16 cellular contexts compared by ENCODE assay signal in the genomic region with DNA sequence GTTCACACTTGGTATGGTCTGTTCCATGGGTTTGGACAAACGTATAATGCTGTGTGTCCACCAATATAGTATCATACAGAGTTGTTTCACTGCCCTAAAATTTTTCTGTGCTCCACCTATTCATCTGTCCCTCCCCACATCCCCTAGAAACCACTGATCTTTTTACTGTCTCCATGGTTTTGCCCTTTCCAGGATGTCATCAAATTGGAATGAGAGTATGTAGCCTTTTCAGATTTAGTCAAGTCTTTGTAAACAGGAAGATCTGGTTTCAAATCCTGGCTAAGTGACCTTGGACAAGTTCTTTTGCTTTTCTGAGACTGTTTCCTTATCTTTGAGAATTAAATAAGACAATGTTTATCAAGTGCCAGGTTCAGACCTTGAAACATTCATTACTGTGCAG. TPM values are rescaled to one million over a fixed set of nuclear protein-coding genes. Genes with fewer than 3 reads are reported as not detected.
"Had no signal": no experiment of that assay in that cellular context is flagged by ENCODE, and none has a peak within 500 bp of the region (broad histone marks: within the 10 kb centered on the region; RNA-seq: fewer than 3 reads in every experiment).

No MANE protein-coding gene starts in this region.

- H3K27ac ChIP-seq: coronary artery, epithelial cell of prostate, prostate gland, right lobe of liver, suprapubic skin, upper lobe of left lung had no signal

- H3K4me3 ChIP-seq: coronary artery, prostate gland, right lobe of liver, suprapubic skin, upper lobe of left lung had no signal

- H3K9me3 Mint-ChIP-seq: activated T-cell treated with anti-CD3 and anti-CD28 coated beads, Interleukin-2, amount 50 U/mL, for 72 hours; natural killer cell treated with Interleukin-12 subunit alpha and Interleukin-12 subunit beta and Interleukin-15 and Interleukin-18, amount 100 ng/mL, for 72 hours had no signal

- DNase-seq: activated CD4-positive, alpha-beta T cell treated with anti-CD3 and anti-CD28 coated beads for 1 hour; activated CD4-positive, alpha-beta T cell treated with anti-CD3 and anti-CD28 coated beads, Interleukin-2, amount 50 U/mL, for 48 hours; activated T-cell treated with anti-CD3 and anti-CD28 coated beads, Interleukin-2, amount 50 U/mL, for 72 hours; caudate nucleus; effector CD8-positive, alpha-beta T cell; right lobe of liver; stimulated activated CD4-positive, alpha-beta T cell treated with anti-CD3 and anti-CD28 coated beads, Interleukin-12 subunit alpha, Interleukin-12 subunit beta, amount 100 ng/mL, for 4 hours; stimulated activated naive CD4-positive, alpha-beta T cell; T-helper 9 cell; upper lobe of left lung had no signal

- H3K4me3 Mint-ChIP-seq: activated T-cell treated with anti-CD3 and anti-CD28 coated beads, Interleukin-2, amount 50 U/mL, for 72 hours; natural killer cell treated with Interleukin-12 subunit alpha and Interleukin-12 subunit beta and Interleukin-15 and Interleukin-18, amount 100 ng/mL, for 72 hours had no signal

- H3K27me3 ChIP-seq: right lobe of liver, suprapubic skin, upper lobe of left lung had no signal

- H3K36me3 ChIP-seq: prostate gland, right lobe of liver, suprapubic skin, upper lobe of left lung had no signal

- H3K4me1 ChIP-seq: prostate gland, right lobe of liver, upper lobe of left lung had no signal

- H3K9me3 ChIP-seq: prostate gland, right lobe of liver, suprapubic skin, upper lobe of left lung had no signal

- ATAC-seq: activated T-cell treated with anti-CD3 and anti-CD28 coated beads, Interleukin-2, amount 50 U/mL, for 72 hours; left lobe of liver; natural killer cell treated with Interleukin-12 subunit alpha and Interleukin-12 subunit beta and Interleukin-15 and Interleukin-18, amount 100 ng/mL, for 72 hours; right lobe of liver had no signal

- H3K36me3 Mint-ChIP-seq: natural killer cell treated with Interleukin-12 subunit alpha and Interleukin-12 subunit beta and Interleukin-15 and Interleukin-18, amount 100 ng/mL, for 72 hours had no signal

RNA-seq across cellular contexts. Expression of a gene that starts 13.2 kb away (rescaled TPM):
- total RNA-seq: natural killer cell treated with Interleukin-12 subunit alpha and Interleukin-12 subunit beta and Interleukin-15 and Interleukin-18, amount 100 ng/mL, for 72 hours; prostate gland had no signal
